ENCODE assay signal across 10 cellular contexts in the genomic region with DNA sequence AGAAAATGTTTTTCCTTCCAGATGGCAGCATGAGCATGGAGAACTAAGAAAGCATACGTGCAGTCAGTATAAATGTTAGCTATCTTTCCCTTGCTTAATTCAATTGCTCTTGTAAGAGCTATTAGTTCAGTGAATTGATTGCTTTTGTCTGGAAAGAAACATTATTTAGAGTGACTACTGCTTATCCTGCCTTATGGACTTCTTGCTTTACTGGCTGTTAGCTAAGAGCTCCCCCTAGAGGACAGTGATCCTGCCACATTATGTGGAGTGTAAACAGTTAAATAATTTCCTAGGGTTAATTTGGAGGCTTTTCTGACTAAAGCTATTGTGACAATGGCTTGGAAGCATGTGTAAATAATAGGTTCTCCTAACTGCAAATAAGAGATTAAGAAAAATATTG.
A peak's percentile ranks its signal among the peaks of the same experiment; 100 is the strongest.
DNase-seq lines count a peak whose midpoint lies in the region; ATAC-seq and TF ChIP-seq lines count a peak whose summit lies in the region.
"Had no signal": no experiment of that assay in that cellular context is flagged by ENCODE, and none has a peak within 500 bp of the region (broad histone marks: within the 10 kb centered on the region; RNA-seq: fewer than 3 reads in every experiment).

No MANE protein-coding gene starts in this region.

- H3K9me3 ChIP-seq in BE2C (no peaks in the 10 kb centered on the region), OCI-LY7 (ENCODE audit: low read length) (no peaks in the 10 kb centered on the region), gastrocnemius medialis (no peaks in the 10 kb centered on the region), uterus (no peaks in the 10 kb centered on the region)
- H3K9me3 ChIP-seq: neutrophil, tibial nerve had no signal

- H4K20me1 ChIP-seq in OCI-LY7 (ENCODE audit: insufficient read depth, low read length) = no peaks in the 10 kb centered on the region

- H3K27me3 ChIP-seq in BE2C (no peaks in the 10 kb centered on the region), gastrocnemius medialis (peaks cover 0 to 4% (median 0%) of the 10 kb centered on the region in 3 donors), uterus (no peaks in the 10 kb centered on the region)
- H3K27me3 ChIP-seq: neutrophil had no signal

- no peak for ATAC-seq in gastrocnemius medialis

- no peaks in the 10 kb centered on the region for H3K9me2 ChIP-seq in OCI-LY7 (ENCODE audit: insufficient read depth, low read length)

- TF ChIP-seq CTCF in BE2C (IDR thresholded peaks at IDR 0.05; ENCODE audit: low read depth, low read length) (peak; percentile 79), OCI-LY7 (conservative IDR thresholded peaks at IDR 0.05; ENCODE audit: low read length) (peak; percentile 75), gastrocnemius medialis (IDR thresholded peaks at IDR 0.05 in 4 of 5, conservative IDR thresholded peaks at IDR 0.05 in 1 of 5) (peak in 1 of 5 experiments; percentile 38), uterus (IDR thresholded peaks at IDR 0.05) (no peak)

- H2AFZ ChIP-seq in OCI-LY7 (ENCODE audit: low read length) = no peak overlapping the region

- TF ChIP-seq POLR2A in gastrocnemius medialis (IDR thresholded peaks at IDR 0.05) = no peak
- no peak for TF ChIP-seq POLR2A in uterus (IDR thresholded peaks at IDR 0.05)

- no peak overlapping the region for H3K27ac ChIP-seq in OCI-LY7 (ENCODE audit: low read depth, low read length, poor library complexity, severe bottlenecking)
- H3K27ac ChIP-seq in gastrocnemius medialis = no peak overlapping the region
- no peak overlapping the region for H3K27ac ChIP-seq in uterus
- H3K27ac ChIP-seq: neutrophil, tibial nerve had no signal

- H3K4me3 ChIP-seq in BE2C (ENCODE audit: low read depth, low read length) (no peak overlapping the region), OCI-LY7 (ENCODE audit: low read depth, low read length, poor library complexity, severe bottlenecking) (no peak overlapping the region), gastrocnemius medialis (no peak overlapping the region), uterus (no peak overlapping the region)
- H3K4me3 ChIP-seq: tibial nerve had no signal

- no peaks in the 10 kb centered on the region for H3K79me2 ChIP-seq in OCI-LY7 (ENCODE audit: insufficient read depth, low read depth, low read length)

- in situ Hi-C loops in gastrocnemius medialis (cut with MboI; ENCODE audit: low sequenced_read_pairs in 4 of 4) = no loop called here

- no peak overlapping the region for H3K4me2 ChIP-seq in OCI-LY7 (ENCODE audit: low read length)

- intact Hi-C loops in OCI-LY7 (cut with micrococcal nuclease; ENCODE audit: unreplicated experiment) (no loop called here), gastrocnemius medialis (cut with DNase I; ENCODE audit: low total_unique reads) (no loop called here), uterus (cut with DNase I; ENCODE audit: low total_unique reads) (no loop called here)

- POLR2A ChIA-PET in OCI-LY7 (lab: Charles Lee) = no interaction called here

- CTCF ChIA-PET in OCI-LY7 (lab: Charles Lee; ENCODE audit: unreplicated experiment) = no interaction called here

- DNase-seq in BE2C (peak; percentile 47), H4 (ENCODE audit: low spot score) (peak; percentile 36), OCI-LY7 (ENCODE audit: low spot score) (peak; percentile 7), fibroblast of gingiva (ENCODE audit: low read depth) (peak; percentile 39), dermis blood vessel endothelial cell (no peak), gastrocnemius medialis (no peak), uterus (no peak)
- DNase-seq in activated naive CD4-positive, alpha-beta T cell (lab: John Stamatoyannopoulos, UW) = no peak

- no peaks in the 10 kb centered on the region for H3K4me1 ChIP-seq in BE2C
- H3K4me1 ChIP-seq in OCI-LY7 (ENCODE audit: insufficient read depth, low read length, poor library complexity, severe bottlenecking) = no peaks in the 10 kb centered on the region
- H3K4me1 ChIP-seq in gastrocnemius medialis = no peaks in the 10 kb centered on the region
- no peaks in the 10 kb centered on the region for H3K4me1 ChIP-seq in uterus
- H3K4me1 ChIP-seq: tibial nerve had no signal

- BruUV-seq in OCI-LY7 (replicated peaks; lab: Mats Ljungman, UMichigan) = no TSS peak

- H3K36me3 ChIP-seq in BE2C (no peaks in the 10 kb centered on the region), OCI-LY7 (ENCODE audit: insufficient read depth, low read length) (no peaks in the 10 kb centered on the region), gastrocnemius medialis (no peaks in the 10 kb centered on the region), uterus (no peaks in the 10 kb centered on the region)
- H3K36me3 ChIP-seq: neutrophil, tibial nerve had no signal

Comparison
In these comparisons a context has a peak if more than half of its experiments do, and no peak if none do; other contexts are left out.
1. DNase-seq: peak in BE2C (single experiment), H4 (single experiment), OCI-LY7 (single experiment) and fibroblast of gingiva (single experiment); none in dermis blood vessel endothelial cell (single experiment), gastrocnemius medialis (0 of 2), uterus (0 of 2) and activated naive CD4-positive, alpha-beta T cell (0 of 4).
2. CTCF ChIP-seq: peak in BE2C (single experiment) and OCI-LY7 (single experiment); none in uterus (0 of 4).